ENCODE assay signal across 19 cellular contexts in the genomic region with DNA sequence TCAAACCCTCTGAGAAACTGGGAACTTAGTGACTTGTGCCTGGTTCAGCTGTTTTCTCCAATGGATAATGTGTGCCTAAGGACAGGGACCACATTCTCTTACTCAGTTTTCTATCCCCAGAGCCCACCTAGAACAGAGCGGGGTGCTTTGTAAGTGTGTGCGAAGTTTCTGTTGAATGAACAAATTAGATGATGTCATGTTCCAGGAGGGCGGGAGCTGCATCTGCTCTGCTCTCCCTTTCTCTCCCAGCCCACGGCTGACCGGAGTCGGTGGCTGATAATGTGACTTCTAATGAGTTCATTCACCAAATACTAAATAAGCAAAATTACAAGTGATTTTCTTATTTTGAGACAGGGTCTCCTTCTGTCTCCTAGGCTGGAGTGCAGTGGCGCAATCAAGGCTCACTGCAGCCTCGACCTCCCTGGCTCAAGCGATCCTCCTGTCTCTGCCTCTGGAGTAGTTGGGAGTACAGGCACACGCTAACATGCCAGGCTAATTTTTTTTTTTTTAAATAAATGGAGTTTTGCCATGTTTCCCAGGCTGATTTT.
A peak's percentile ranks its signal among the peaks of the same experiment; 100 is the strongest.
DNase-seq lines count a peak whose midpoint lies in the region; ATAC-seq lines count a peak whose summit lies in the region.
"Had no signal": no experiment of that assay in that cellular context is flagged by ENCODE, and none has a peak within 500 bp of the region (broad histone marks: within the 10 kb centered on the region; RNA-seq: fewer than 3 reads in every experiment).

No MANE protein-coding gene starts in this region.

- no peak for ATAC-seq in activated naive CD8-positive, alpha-beta T cell treated with anti-CD3 and anti-CD28 coated beads, Interleukin-2, amount 50 U/mL, for 24 hours
- no peak for ATAC-seq in naive thymus-derived CD8-positive, alpha-beta T cell
- no peak for ATAC-seq in GM18511 (IDR thresholded peaks at IDR 0.05; ENCODE audit: unreplicated experiment)
- ATAC-seq: WTC11 had no signal

- no peaks in the 10 kb centered on the region for H3K36me3 Mint-ChIP-seq in T-helper 2 cell treated with Interferon-gamma antibody and Interleukin-4, amounts not matched to agents 5 μg/mL and 100 μg/mL, for 36 hours (ENCODE audit: low read depth)
- H3K36me3 Mint-ChIP-seq in activated naive CD8-positive, alpha-beta T cell treated with anti-CD3 and anti-CD28 coated beads, Interleukin-2, amount 50 U/mL, for 24 hours (ENCODE audit: low read depth), result no peaks in the 10 kb centered on the region
- no peaks in the 10 kb centered on the region for H3K36me3 Mint-ChIP-seq in naive thymus-derived CD8-positive, alpha-beta T cell
- H3K36me3 Mint-ChIP-seq: WTC11 had no signal

- peak overlapping the region; percentile 94 for H3K27ac Mint-ChIP-seq in T-helper 2 cell treated with Interferon-gamma antibody and Interleukin-4, amounts not matched to agents 5 μg/mL and 100 μg/mL, for 36 hours
- peak overlapping the region; percentile 93 for H3K27ac Mint-ChIP-seq in activated naive CD8-positive, alpha-beta T cell treated with anti-CD3 and anti-CD28 coated beads, Interleukin-2, amount 50 U/mL, for 24 hours
- peak overlapping the region; percentile 70 to 97 (median 92) for H3K27ac Mint-ChIP-seq in naive thymus-derived CD8-positive, alpha-beta T cell
- H3K27ac Mint-ChIP-seq: WTC11 had no signal

- no peaks in the 10 kb centered on the region for H3K27me3 Mint-ChIP-seq in T-helper 2 cell treated with Interferon-gamma antibody and Interleukin-4, amounts not matched to agents 5 μg/mL and 100 μg/mL, for 36 hours (ENCODE audit: low read depth)
- no peaks in the 10 kb centered on the region for H3K27me3 Mint-ChIP-seq in activated naive CD8-positive, alpha-beta T cell treated with anti-CD3 and anti-CD28 coated beads, Interleukin-2, amount 50 U/mL, for 24 hours
- no peaks in the 10 kb centered on the region for H3K27me3 Mint-ChIP-seq in naive thymus-derived CD8-positive, alpha-beta T cell

- POLR2A ChIA-PET in naive thymus-derived CD8-positive, alpha-beta T cell (lab: Charles Lee), result interaction anchor here (1.1 to 8.3 kb wide), 5 partner anchors 14 to 109 kb away, joined by 3 to 183 read pairs (median 29); a partner anchor contains a TSS

- no peak for DNase-seq in T-helper 2 cell treated with Interferon-gamma antibody and Interleukin-4, amounts not matched to agents 5 μg/mL and 100 μg/mL, for 36 hours (ENCODE audit: low spot score)
- DNase-seq in T-helper 2 cell, result no peak
- DNase-seq in NCI-H69 (lab: John Stamatoyannopoulos, UW), result peak; percentile 8
- no peak for DNase-seq in activated naive CD8-positive, alpha-beta T cell treated with anti-CD3 and anti-CD28 coated beads, Interleukin-2, amount 50 U/mL, for 24 hours
- DNase-seq in naive thymus-derived CD8-positive, alpha-beta T cell, result no peak
- no peak for DNase-seq in NCI-H1417 treated with DMSO at 0.1 percent for 48 hours (lab: John Stamatoyannopoulos, UW)
- DNase-seq in NCI-H345 (lab: John Stamatoyannopoulos, UW), result no peak
- DNase-seq: aorta; H7; midbrain; MM.1S; NCI-H2081; NCI-H774; occipital lobe; stimulated activated CD4-positive, alpha-beta T cell treated with anti-CD3 and anti-CD28 coated beads, Interleukin-4, amount 100 ng/mL, for 4 hours; SW 1271; upper lobe of right lung had no signal

- peaks cover 56% of the 10 kb centered on the region for H3K4me1 Mint-ChIP-seq in T-helper 2 cell treated with Interferon-gamma antibody and Interleukin-4, amounts not matched to agents 5 μg/mL and 100 μg/mL, for 36 hours (ENCODE audit: low read depth)
- H3K4me1 Mint-ChIP-seq in activated naive CD8-positive, alpha-beta T cell treated with anti-CD3 and anti-CD28 coated beads, Interleukin-2, amount 50 U/mL, for 24 hours, result peaks cover 70% of the 10 kb centered on the region
- H3K4me1 Mint-ChIP-seq in naive thymus-derived CD8-positive, alpha-beta T cell, result peaks cover 41 to 84% (median 69%) of the 10 kb centered on the region in 4 donors

- no peaks in the 10 kb centered on the region for H3K9me3 Mint-ChIP-seq in T-helper 2 cell treated with Interferon-gamma antibody and Interleukin-4, amounts not matched to agents 5 μg/mL and 100 μg/mL, for 36 hours
- no peaks in the 10 kb centered on the region for H3K9me3 Mint-ChIP-seq in activated naive CD8-positive, alpha-beta T cell treated with anti-CD3 and anti-CD28 coated beads, Interleukin-2, amount 50 U/mL, for 24 hours
- no peaks in the 10 kb centered on the region for H3K9me3 Mint-ChIP-seq in naive thymus-derived CD8-positive, alpha-beta T cell
- H3K9me3 Mint-ChIP-seq: WTC11 had no signal

- peak overlapping the region; percentile 80 for H3K4me3 Mint-ChIP-seq in T-helper 2 cell treated with Interferon-gamma antibody and Interleukin-4, amounts not matched to agents 5 μg/mL and 100 μg/mL, for 36 hours
- peak overlapping the region; percentile 81 for H3K4me3 Mint-ChIP-seq in activated naive CD8-positive, alpha-beta T cell treated with anti-CD3 and anti-CD28 coated beads, Interleukin-2, amount 50 U/mL, for 24 hours
- peak overlapping the region; percentile 73 to 92 (median 82) for H3K4me3 Mint-ChIP-seq in naive thymus-derived CD8-positive, alpha-beta T cell
- H3K4me3 Mint-ChIP-seq: WTC11 had no signal
